In the genomic region with DNA sequence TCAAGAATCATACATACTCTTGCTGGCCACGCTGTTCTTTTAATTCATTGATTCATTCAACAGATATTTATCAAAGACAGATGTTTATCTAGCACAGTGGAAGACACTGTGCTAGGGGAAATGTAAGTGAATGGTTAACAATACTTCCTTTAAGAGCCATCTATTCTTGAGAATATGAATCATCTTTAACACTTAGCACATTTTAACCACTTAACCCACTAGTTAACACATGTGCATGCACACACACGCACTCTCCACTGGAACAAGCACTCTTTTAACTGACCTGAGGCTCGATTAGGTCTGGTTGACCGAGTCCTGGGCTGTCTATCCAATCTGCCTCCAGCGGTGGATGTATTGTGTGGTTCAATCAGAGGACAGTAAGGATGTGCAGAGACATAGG, we compare ENCODE assay signal across 12 cellular contexts. TPM values are rescaled to one million over a fixed set of nuclear protein-coding genes. Genes with fewer than 3 reads are reported as not detected.
A peak's percentile ranks its signal among the peaks of the same experiment; 100 is the strongest.
DNase-seq lines count a peak whose midpoint lies in the region; ATAC-seq and TF ChIP-seq lines count a peak whose summit lies in the region.
"Had no signal": no experiment of that assay in that cellular context is flagged by ENCODE, and none has a peak within 500 bp of the region (broad histone marks: within the 10 kb centered on the region; RNA-seq: fewer than 3 reads in every experiment).

No MANE protein-coding gene starts in this region.

- H3K4me3 Mint-ChIP-seq in GM23338 (no peak overlapping the region), immature natural killer cell (peak overlapping the region; percentile 67 to 87 (median 79))
- H3K4me3 Mint-ChIP-seq: activated CD4-positive, alpha-beta T cell treated with anti-CD3 and anti-CD28 coated beads, Interleukin-2, amount 10 ng/mL, durations not matched to agents 7 days and 5 days had no signal

- H3K27ac ChIP-seq in GM23338 (ENCODE audit: low read depth) (no peak overlapping the region), MM.1S (ENCODE audit: low read length) (no peak overlapping the region), Karpas-422 (ENCODE audit: low read length) (no peak overlapping the region)
- H3K27ac ChIP-seq: HL-60 had no signal

- no peaks in the 10 kb centered on the region for H3K36me3 ChIP-seq in GM23338 (ENCODE audit: insufficient read depth)
- no peaks in the 10 kb centered on the region for H3K36me3 ChIP-seq in MM.1S (replicated peaks; ENCODE audit: insufficient read depth, low read length)
- H3K36me3 ChIP-seq in Karpas-422 (ENCODE audit: insufficient read depth, low read length), result no peaks in the 10 kb centered on the region

- H3K79me2 ChIP-seq in GM23338 (replicated peaks; ENCODE audit: insufficient read depth) (no peaks in the 10 kb centered on the region), MM.1S (ENCODE audit: low read length) (no peaks in the 10 kb centered on the region), Karpas-422 (ENCODE audit: low read length) (no peaks in the 10 kb centered on the region)

- peak; percentile 79 for ATAC-seq in GM18858 (IDR thresholded peaks at IDR 0.05; ENCODE audit: unreplicated experiment)
- no peak for ATAC-seq in GM23338

- DNase-seq in GM23338 (ENCODE audit: low spot score) (no peak), LHCN-M2 (ENCODE audit: low read depth) (peak; percentile 18), immature natural killer cell (peak; percentile 55 to 63 (median 56)), NCI-H446 (lab: John Stamatoyannopoulos, UW) (no peak), NCI-H345 (lab: John Stamatoyannopoulos, UW) (no peak), MM.1S (no peak), Karpas-422 (no peak)
- DNase-seq: activated CD4-positive, alpha-beta T cell treated with anti-CD3 and anti-CD28 coated beads, Interleukin-2, amount 10 ng/mL, durations not matched to agents 7 days and 5 days; dermis blood vessel endothelial cell; NCI-H748 treated with DMSO at 0.1 percent for 48 hours had no signal

- H3K9ac ChIP-seq in MM.1S (ENCODE audit: low read length) (no peak overlapping the region), Karpas-422 (ENCODE audit: low read length) (no peak overlapping the region)

- H3K4me3 ChIP-seq in GM23338 (no peak overlapping the region), MM.1S (ENCODE audit: low read length) (no peak overlapping the region), Karpas-422 (ENCODE audit: low read length) (no peak overlapping the region)

- H3K27ac Mint-ChIP-seq in GM23338, result no peak overlapping the region
- H3K27ac Mint-ChIP-seq in immature natural killer cell, result peak overlapping the region; percentile 2 to 75 (median 26)
- H3K27ac Mint-ChIP-seq: activated CD4-positive, alpha-beta T cell treated with anti-CD3 and anti-CD28 coated beads, Interleukin-2, amount 10 ng/mL, durations not matched to agents 7 days and 5 days had no signal

- H3K36me3 Mint-ChIP-seq in GM23338 (ENCODE audit: low read depth) (no peaks in the 10 kb centered on the region), immature natural killer cell (peaks cover 0 to 4% (median 0%) of the 10 kb centered on the region in 3 donors)

- H3K9me2 ChIP-seq in GM23338 (ENCODE audit: insufficient read depth) (no peaks in the 10 kb centered on the region), MM.1S (replicated peaks; ENCODE audit: insufficient read depth, low read length) (no peaks in the 10 kb centered on the region), Karpas-422 (replicated peaks; ENCODE audit: insufficient read depth, low read length) (no peaks in the 10 kb centered on the region)

- no peaks in the 10 kb centered on the region for H3F3A ChIP-seq in GM23338 (replicated peaks; ENCODE audit: low read depth)
- H3F3A ChIP-seq in MM.1S (ENCODE audit: insufficient read depth, low read length), result no peaks in the 10 kb centered on the region

- no peaks in the 10 kb centered on the region for H3K9me3 Mint-ChIP-seq in GM23338
- no peaks in the 10 kb centered on the region for H3K9me3 Mint-ChIP-seq in immature natural killer cell
- H3K9me3 Mint-ChIP-seq: activated CD4-positive, alpha-beta T cell treated with anti-CD3 and anti-CD28 coated beads, Interleukin-2, amount 10 ng/mL, durations not matched to agents 7 days and 5 days had no signal

- H3K27me3 Mint-ChIP-seq in GM23338 (ENCODE audit: insufficient read depth, low read depth, poor library complexity) (no peaks in the 10 kb centered on the region), immature natural killer cell (ENCODE audit: low read depth in 3 of 3) (peaks cover under 1 to 6% (median 1%) of the 10 kb centered on the region in 3 donors)

- TF ChIP-seq CTCF in GM23338 (conservative IDR thresholded peaks at IDR 0.05; ENCODE audit: low read depth in 2 of 2), result no peak
- TF ChIP-seq CTCF in MM.1S (IDR thresholded peaks at IDR 0.05; ENCODE audit: low read length), result no peak

- no peaks in the 10 kb centered on the region for H4K20me1 ChIP-seq in GM23338 (replicated peaks; ENCODE audit: insufficient read depth)
- H4K20me1 ChIP-seq in MM.1S (ENCODE audit: insufficient read depth, low read length), result no peaks in the 10 kb centered on the region
- no peaks in the 10 kb centered on the region for H4K20me1 ChIP-seq in Karpas-422 (ENCODE audit: insufficient read depth, low read depth, low read length)

- no peaks in the 10 kb centered on the region for H3K27me3 ChIP-seq in GM23338 (ENCODE audit: insufficient read depth)
- no peaks in the 10 kb centered on the region for H3K27me3 ChIP-seq in MM.1S (replicated peaks; ENCODE audit: insufficient read depth, low read length)
- H3K27me3 ChIP-seq in Karpas-422 (ENCODE audit: low read length), result no peaks in the 10 kb centered on the region

- H3K4me2 ChIP-seq in GM23338, result no peak overlapping the region
- no peak overlapping the region for H3K4me2 ChIP-seq in MM.1S (ENCODE audit: low read depth, low read length)
- no peak overlapping the region for H3K4me2 ChIP-seq in Karpas-422 (ENCODE audit: low read depth, low read length, poor library complexity, severe bottlenecking)

- no peaks in the 10 kb centered on the region for H3K9me3 ChIP-seq in MM.1S (replicated peaks; ENCODE audit: insufficient read depth, low read length)
- H3K9me3 ChIP-seq in Karpas-422 (ENCODE audit: low read length), result no peaks in the 10 kb centered on the region

- no peaks in the 10 kb centered on the region for H3K4me1 ChIP-seq in GM23338 (ENCODE audit: insufficient read depth)
- no peaks in the 10 kb centered on the region for H3K4me1 ChIP-seq in MM.1S (ENCODE audit: low read length)
- H3K4me1 ChIP-seq in Karpas-422 (ENCODE audit: low read length), result no peaks in the 10 kb centered on the region

- H2AFZ ChIP-seq in GM23338, result peak overlapping the region; percentile 76
- H2AFZ ChIP-seq in MM.1S (ENCODE audit: low read length), result no peak overlapping the region
- no peak overlapping the region for H2AFZ ChIP-seq in Karpas-422 (ENCODE audit: low read length)

- no peaks in the 10 kb centered on the region for H3K4me1 Mint-ChIP-seq in GM23338
- H3K4me1 Mint-ChIP-seq in immature natural killer cell, result peaks cover 21 to 23% of the 10 kb centered on the region in 2 donors

RNA-seq across cellular contexts. Expression of gene LMNTD1, which starts 34.6 kb away (rescaled TPM):
- not detected in 2 replicates for total RNA-seq in GM23338 (2014; rRNA removed; shearing (Covaris generic))
- polyA plus RNA-seq in GM23338 (2016; fragmentation: Nextera tagmentation; extraction: Ambion mirVana) (not detected in 2 replicates), immature natural killer cell (not detected)
- not detected in 2 replicates for total RNA-seq in LHCN-M2 (2014; rRNA removed)
- polyA plus RNA-seq in LHCN-M2 (2012), result not detected
- total RNA-seq in Karpas-422 (2014; rRNA removed; shearing (Covaris generic); ENCODE audit: low replicate concordance), result not detected in 2 replicates
- total RNA-seq: activated CD4-positive, alpha-beta T cell treated with anti-CD3 and anti-CD28 coated beads, Interleukin-2, amount 10 ng/mL, durations not matched to agents 7 days and 5 days; dermis blood vessel endothelial cell had no signal

Comparison
In these comparisons a context has a peak if more than half of its experiments do, and no peak if none do; other contexts are left out.
1. DNase-seq: peak in LHCN-M2 (single experiment) and immature natural killer cell (3 of 3); none in GM23338 (single experiment), NCI-H446 (0 of 2), NCI-H345 (single experiment), MM.1S (single experiment) and Karpas-422 (single experiment).